ENCODE assay signal across 23 cellular contexts in the genomic region with DNA sequence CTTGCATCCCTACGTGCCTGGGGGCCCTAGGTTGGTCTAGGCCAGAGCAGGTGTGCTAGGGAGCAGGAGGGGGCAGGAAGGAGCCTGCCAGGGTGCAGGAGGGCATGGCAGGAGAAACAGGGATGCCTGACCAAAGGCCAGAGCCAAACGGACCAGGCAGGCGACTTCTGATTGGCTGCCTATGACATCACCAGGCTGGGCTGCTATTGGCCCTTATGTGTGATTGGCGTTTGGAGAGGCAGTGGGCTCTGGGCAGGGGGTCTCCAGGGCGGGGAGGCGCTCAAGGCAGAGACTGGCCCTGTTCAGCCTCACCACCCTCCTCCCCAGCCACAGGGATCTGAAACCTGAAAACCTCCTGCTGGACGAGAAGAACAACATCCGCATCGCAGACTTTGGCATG. TPM values are rescaled to one million over a fixed set of nuclear protein-coding genes. Genes with fewer than 3 reads are reported as not detected.
DNase-seq lines count a peak whose midpoint lies in the region; ATAC-seq and TF ChIP-seq lines count a peak whose summit lies in the region.
"Had no signal": no experiment of that assay in that cellular context is flagged by ENCODE, and none has a peak within 500 bp of the region (broad histone marks: within the 10 kb centered on the region; RNA-seq: fewer than 3 reads in every experiment).

No MANE protein-coding gene starts in this region.

- H3K4me3 ChIP-seq in LNCaP clone FGC (ENCODE audit: low read depth, low read length) (peak overlapping the region; percentile 26), endodermal cell (ENCODE audit: low read length) (no peak overlapping the region), osteoblast (ENCODE audit: insufficient read depth, low read length) (no peak overlapping the region), gastroesophageal sphincter (no peak overlapping the region)
- no peak overlapping the region for H3K4me3 ChIP-seq in naive thymus-derived CD4-positive, alpha-beta T cell (ENCODE audit: low read length)
- H3K4me3 ChIP-seq: heart left ventricle, left ventricle myocardium inferior, sigmoid colon had no signal

- POLR2A ChIA-PET in naive thymus-derived CD4-positive, alpha-beta T cell (lab: Charles Lee): no interaction called here

- intact Hi-C loops in naive thymus-derived CD4-positive, alpha-beta T cell (cut with micrococcal nuclease): no loop called here

- no peak overlapping the region for H3K4me3 Mint-ChIP-seq in endodermal cell
- no peak overlapping the region for H3K4me3 Mint-ChIP-seq in naive thymus-derived CD4-positive, alpha-beta T cell
- H3K4me3 Mint-ChIP-seq: activated naive CD8-positive, alpha-beta T cell; central memory CD8-positive, alpha-beta T cell; HFFc6; natural killer cell treated with Interleukin-12 subunit alpha and Interleukin-12 subunit beta and Interleukin-15 and Interleukin-18, amount 100 ng/mL, for 72 hours had no signal

- no peak for TF ChIP-seq EP300 in gastroesophageal sphincter (IDR thresholded peaks at IDR 0.05)

- H2AFZ ChIP-seq in osteoblast (ENCODE audit: low read length): no peak overlapping the region

- H3K27me3 Mint-ChIP-seq in endodermal cell (ENCODE audit: insufficient read depth): no peaks in the 10 kb centered on the region
- H3K27me3 Mint-ChIP-seq in naive thymus-derived CD4-positive, alpha-beta T cell: peaks cover 0 to 6% (median 0%) of the 10 kb centered on the region in 5 donors
- H3K27me3 Mint-ChIP-seq: activated naive CD8-positive, alpha-beta T cell; central memory CD8-positive, alpha-beta T cell; natural killer cell treated with Interleukin-12 subunit alpha and Interleukin-12 subunit beta and Interleukin-15 and Interleukin-18, amount 100 ng/mL, for 72 hours had no signal

- no peak overlapping the region for H3K9ac ChIP-seq in endodermal cell (ENCODE audit: extremely low read depth, low read length, poor library complexity, severe bottlenecking)

- H3K27me3 ChIP-seq in endodermal cell (ENCODE audit: control insufficient read depth, insufficient read depth, low read length, poor library complexity, severe bottlenecking): no peaks in the 10 kb centered on the region
- no peaks in the 10 kb centered on the region for H3K27me3 ChIP-seq in osteoblast (ENCODE audit: insufficient read depth, low read length)
- no peaks in the 10 kb centered on the region for H3K27me3 ChIP-seq in naive thymus-derived CD4-positive, alpha-beta T cell (ENCODE audit: control insufficient read depth in 2 of 2, insufficient read depth in 2 of 2, low read length in 2 of 2)
- peaks cover 87% of the 10 kb centered on the region for H3K27me3 ChIP-seq in gastroesophageal sphincter

- DNase-seq in DMS53 (lab: John Stamatoyannopoulos, UW): peak; percentile 78
- no peak for DNase-seq in DMS53 treated with DMSO at 0.1 percent for 48 hours (lab: John Stamatoyannopoulos, UW; ENCODE audit: unreplicated experiment)
- DNase-seq in LNCaP clone FGC (ENCODE audit: low read depth): peak; percentile 8
- peak; percentile 87 for DNase-seq in endodermal cell
- peak; percentile 98 for DNase-seq in osteoblast (ENCODE audit: insufficient read length, low spot score, missing footprints)
- no peak for DNase-seq in naive thymus-derived CD4-positive, alpha-beta T cell
- DNase-seq: activated T-cell treated with anti-CD3 and anti-CD28 coated beads for 4 hours; COR-L47; heart left ventricle; HFFc6; KBM-7; left ventricle myocardium inferior; NCI-H1436; NCI-H526; RPMI8226; sigmoid colon; stimulated activated CD4-positive, alpha-beta T cell treated with anti-CD3 and anti-CD28 coated beads, Interleukin-4, amount 100 ng/mL, for 4 hours; trophoblast cell had no signal

- H3K4me1 ChIP-seq in endodermal cell (ENCODE audit: control insufficient read depth, insufficient read depth, low read length) (no peaks in the 10 kb centered on the region), osteoblast (ENCODE audit: insufficient read depth, low read length) (no peaks in the 10 kb centered on the region), gastroesophageal sphincter (no peaks in the 10 kb centered on the region)
- H3K4me1 ChIP-seq in naive thymus-derived CD4-positive, alpha-beta T cell (ENCODE audit: control insufficient read depth in 2 of 2, insufficient read depth in 2 of 2, low read length in 2 of 2): no peaks in the 10 kb centered on the region
- H3K4me1 ChIP-seq: sigmoid colon had no signal

- no peaks in the 10 kb centered on the region for H3K9me3 Mint-ChIP-seq in endodermal cell
- H3K9me3 Mint-ChIP-seq in naive thymus-derived CD4-positive, alpha-beta T cell: no peaks in the 10 kb centered on the region
- H3K9me3 Mint-ChIP-seq: central memory CD8-positive, alpha-beta T cell; HFFc6; natural killer cell treated with Interleukin-12 subunit alpha and Interleukin-12 subunit beta and Interleukin-15 and Interleukin-18, amount 100 ng/mL, for 72 hours had no signal

- H3K9me3 ChIP-seq in endodermal cell (ENCODE audit: control insufficient read depth, low read length) (no peaks in the 10 kb centered on the region), osteoblast (ENCODE audit: low read depth, low read length) (no peaks in the 10 kb centered on the region), gastroesophageal sphincter (no peaks in the 10 kb centered on the region)
- H3K9me3 ChIP-seq in naive thymus-derived CD4-positive, alpha-beta T cell (ENCODE audit: control insufficient read depth in 2 of 3, low read length in 3 of 3): no peaks in the 10 kb centered on the region
- H3K9me3 ChIP-seq: heart left ventricle, left ventricle myocardium inferior, sigmoid colon had no signal

- H3K36me3 ChIP-seq in endodermal cell (ENCODE audit: control insufficient read depth, insufficient read depth, low read length) (no peaks in the 10 kb centered on the region), osteoblast (ENCODE audit: insufficient read depth, low read length) (no peaks in the 10 kb centered on the region), gastroesophageal sphincter (no peaks in the 10 kb centered on the region)
- H3K36me3 ChIP-seq in naive thymus-derived CD4-positive, alpha-beta T cell (ENCODE audit: control insufficient read depth in 2 of 3, insufficient read depth in 3 of 3, low read length in 3 of 3): no peaks in the 10 kb centered on the region
- H3K36me3 ChIP-seq: heart left ventricle, left ventricle myocardium inferior, sigmoid colon had no signal

- H3K36me3 Mint-ChIP-seq in endodermal cell (ENCODE audit: low read depth): no peaks in the 10 kb centered on the region
- no peaks in the 10 kb centered on the region for H3K36me3 Mint-ChIP-seq in naive thymus-derived CD4-positive, alpha-beta T cell
- H3K36me3 Mint-ChIP-seq: activated naive CD8-positive, alpha-beta T cell; natural killer cell treated with Interleukin-12 subunit alpha and Interleukin-12 subunit beta and Interleukin-15 and Interleukin-18, amount 100 ng/mL, for 72 hours had no signal

- no peak for ATAC-seq in GM21526 (IDR thresholded peaks at IDR 0.05; ENCODE audit: low FRiP score, unreplicated experiment)
- ATAC-seq in naive thymus-derived CD4-positive, alpha-beta T cell: no peak
- no peak for ATAC-seq in gastroesophageal sphincter
- ATAC-seq: heart left ventricle; natural killer cell treated with Interleukin-12 subunit alpha and Interleukin-12 subunit beta and Interleukin-15 and Interleukin-18, amount 100 ng/mL, for 72 hours had no signal

- no peak for TF ChIP-seq POLR2A in gastroesophageal sphincter (IDR thresholded peaks at IDR 0.05)

- CTCF ChIA-PET in naive thymus-derived CD4-positive, alpha-beta T cell (lab: Charles Lee): no interaction called here

- TF ChIP-seq CTCF in LNCaP clone FGC (IDR thresholded peaks at IDR 0.05; ENCODE audit: control insufficient read depth, extremely low read depth, insufficient read depth) (no peak), endodermal cell (conservative IDR thresholded peaks at IDR 0.05) (no peak), osteoblast (IDR thresholded peaks at IDR 0.05; ENCODE audit: extremely low read depth, low read depth, low read length) (no peak), gastroesophageal sphincter (IDR thresholded peaks at IDR 0.05) (no peak)

- no peak overlapping the region for H3K27ac ChIP-seq in endodermal cell (ENCODE audit: low read depth, low read length)
- no peak overlapping the region for H3K27ac ChIP-seq in osteoblast (ENCODE audit: low read depth, low read length)
- no peak overlapping the region for H3K27ac ChIP-seq in naive thymus-derived CD4-positive, alpha-beta T cell (ENCODE audit: low read depth, low read length)
- no peak overlapping the region for H3K27ac ChIP-seq in gastroesophageal sphincter
- H3K27ac ChIP-seq: heart left ventricle, left ventricle myocardium inferior, sigmoid colon had no signal

- H3K4me2 ChIP-seq in osteoblast (ENCODE audit: insufficient read depth, low read length): no peak overlapping the region

- H3K4me1 Mint-ChIP-seq in endodermal cell: no peaks in the 10 kb centered on the region
- no peaks in the 10 kb centered on the region for H3K4me1 Mint-ChIP-seq in naive thymus-derived CD4-positive, alpha-beta T cell
- H3K4me1 Mint-ChIP-seq: central memory CD8-positive, alpha-beta T cell had no signal

- no peaks in the 10 kb centered on the region for H4K20me1 ChIP-seq in osteoblast (ENCODE audit: insufficient read depth, low read length)

- 59 to 74% methylated on average over 3 to 9 of the region's 9 CpGs for WGBS in endodermal cell (ENCODE audit: insufficient coverage in 1 of 2, insufficient read length in 1 of 2), 2 experiments
- no CpG with 5 or more reads among the region's 9 CpGs for WGBS in gastroesophageal sphincter (ENCODE audit: low coverage in 1 of 2), 2 donors

- H3K79me2 ChIP-seq in osteoblast (ENCODE audit: insufficient read depth, low read length): no peaks in the 10 kb centered on the region

- peak overlapping the region; percentile 66 for H3K27ac Mint-ChIP-seq in endodermal cell
- H3K27ac Mint-ChIP-seq in naive thymus-derived CD4-positive, alpha-beta T cell: no peak overlapping the region
- H3K27ac Mint-ChIP-seq: activated naive CD8-positive, alpha-beta T cell; HFFc6; natural killer cell treated with Interleukin-12 subunit alpha and Interleukin-12 subunit beta and Interleukin-15 and Interleukin-18, amount 100 ng/mL, for 72 hours had no signal

RNA-seq across cellular contexts. Expression of gene MOB2, which starts 44.4 kb away (rescaled TPM):
- total RNA-seq in endodermal cell (10 to 100 TPM; 23.9 to 25.4 TPM), osteoblast (28.2 and 29.8 TPM in 2 replicates), gastroesophageal sphincter (100 to 1,000 TPM in 2 of 4 donors, 10 to 100 TPM in 2; 59.6 to 103 (median 87.8) TPM)
- polyA plus RNA-seq in endodermal cell (2013, experiment 1 of 2): 15.7 TPM
- polyA plus RNA-seq in endodermal cell (2013, experiment 2 of 2): 14.4 TPM
- total RNA-seq in naive thymus-derived CD4-positive, alpha-beta T cell: 10 to 100 TPM; 38.4 to 59.8 (median 51.2) TPM
- 10 to 100 TPM; 37.6 to 53.8 TPM for polyA plus RNA-seq in naive thymus-derived CD4-positive, alpha-beta T cell

RNA-seq across cellular contexts. Expression of gene BRSK2, which starts 52.4 kb away (rescaled TPM):
- total RNA-seq in endodermal cell: 10 to 100 TPM in 1 of 2 donors, 1 to 10 TPM in 1; 9.4 to 10.3 TPM
- polyA plus RNA-seq in endodermal cell (2013, experiment 1 of 2): 43.7 TPM
- 37.6 TPM for polyA plus RNA-seq in endodermal cell (2013, experiment 2 of 2)
- total RNA-seq in osteoblast: 0.36 TPM in 1 of 2 replicates, not detected in the other
- under 1 TPM in 3 of 5 experiments, not detected in 2; 0.27 to 0.51 (median 0.30) TPM for total RNA-seq in naive thymus-derived CD4-positive, alpha-beta T cell
- polyA plus RNA-seq in naive thymus-derived CD4-positive, alpha-beta T cell: not detected
- total RNA-seq in gastroesophageal sphincter: 1 to 10 TPM; 1.4 to 8.6 (median 2.0) TPM

Comparison
In these comparisons a context has a peak if more than half of its experiments do, and no peak if none do; other contexts are left out.
1. DNase-seq: peak in DMS53 (single experiment), LNCaP clone FGC (single experiment), endodermal cell (single experiment) and osteoblast (single experiment); none in DMS53 treated with DMSO at 0.1 percent for 48 hours (single experiment) and naive thymus-derived CD4-positive, alpha-beta T cell (0 of 9).